In the genomic region with DNA sequence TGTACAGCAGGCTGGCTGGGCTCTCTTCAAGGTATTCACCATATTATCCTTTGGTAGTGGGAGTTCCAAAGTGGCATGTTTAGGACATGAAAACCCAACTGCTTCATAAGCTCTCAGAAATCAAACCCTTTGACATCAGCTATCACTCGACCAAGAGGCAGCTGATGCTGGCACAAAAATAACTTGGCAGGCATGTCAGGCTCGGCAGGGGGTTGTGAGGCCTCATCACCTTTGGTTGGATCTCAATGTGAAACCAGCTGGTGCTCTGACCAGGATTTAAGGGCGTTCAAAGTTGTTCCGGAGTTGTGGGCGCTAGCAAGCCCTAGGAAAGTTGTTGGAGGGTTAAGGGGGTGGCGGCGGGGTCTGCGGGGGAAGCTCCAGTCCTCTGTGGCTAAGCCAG, we compare ENCODE assay signal across 14 cellular contexts.
"Had no signal": no experiment of that assay in that cellular context is flagged by ENCODE, and none has a peak within 500 bp of the region (broad histone marks: within the 10 kb centered on the region; RNA-seq: fewer than 3 reads in every experiment).

No MANE protein-coding gene starts in this region.

- H3K4me3 Mint-ChIP-seq: activated naive CD4-positive, alpha-beta T cell treated with anti-CD3 and anti-CD28 coated beads, Interleukin-2, amount 50 U/mL, for 24 hours; dendritic cell treated with granulocyte-macrophage colony-stimulating factor and Interleukin-4, amounts not matched to agents 40 ng/mL and 50 ng/mL, for 4 days; effector memory CD8-positive, alpha-beta T cell; natural killer cell; stimulated activated naive CD8-positive, alpha-beta T cell treated with anti-CD3 and anti-CD28 coated beads, Interleukin-15, amount 100 ng/mL, for 72 hours; T-helper 17 cell had no signal

- H3K36me3 Mint-ChIP-seq: activated naive CD4-positive, alpha-beta T cell treated with anti-CD3 and anti-CD28 coated beads, Interleukin-2, amount 50 U/mL, for 24 hours; natural killer cell had no signal

- H3K9me3 Mint-ChIP-seq: activated naive CD4-positive, alpha-beta T cell treated with anti-CD3 and anti-CD28 coated beads, Interleukin-2, amount 50 U/mL, for 24 hours; dendritic cell treated with granulocyte-macrophage colony-stimulating factor and Interleukin-4, amounts not matched to agents 40 ng/mL and 50 ng/mL, for 4 days; effector memory CD8-positive, alpha-beta T cell; stimulated activated naive CD8-positive, alpha-beta T cell treated with anti-CD3 and anti-CD28 coated beads, Interleukin-15, amount 100 ng/mL, for 72 hours had no signal

- H3K4me1 Mint-ChIP-seq: activated naive CD4-positive, alpha-beta T cell treated with anti-CD3 and anti-CD28 coated beads, Interleukin-2, amount 50 U/mL, for 24 hours; natural killer cell; stimulated activated naive CD8-positive, alpha-beta T cell treated with anti-CD3 and anti-CD28 coated beads, Interleukin-15, amount 100 ng/mL, for 72 hours had no signal

- H3K9me3 ChIP-seq: testis had no signal

- H3K27me3 Mint-ChIP-seq: dendritic cell treated with granulocyte-macrophage colony-stimulating factor and Interleukin-4, amounts not matched to agents 40 ng/mL and 50 ng/mL, for 4 days had no signal

- H3K4me3 ChIP-seq: testis had no signal

- H3K27ac ChIP-seq: epithelial cell of prostate, testis had no signal

- H3K27ac Mint-ChIP-seq: activated naive CD4-positive, alpha-beta T cell treated with anti-CD3 and anti-CD28 coated beads, Interleukin-2, amount 50 U/mL, for 24 hours; dendritic cell treated with granulocyte-macrophage colony-stimulating factor and Interleukin-4, amounts not matched to agents 40 ng/mL and 50 ng/mL, for 4 days; effector memory CD8-positive, alpha-beta T cell; natural killer cell; progenitor cell of endocrine pancreas; stimulated activated naive CD8-positive, alpha-beta T cell treated with anti-CD3 and anti-CD28 coated beads, Interleukin-15, amount 100 ng/mL, for 72 hours; T-helper 17 cell had no signal

- DNase-seq: activated CD4-positive, CD25-positive, alpha-beta regulatory T cell; effector memory CD8-positive, alpha-beta T cell; hypothalamus; natural killer cell; nucleus accumbens; stimulated activated CD4-positive, alpha-beta T cell treated with anti-CD3 and anti-CD28 coated beads, Interleukin-4, amount 100 ng/mL, for 4 hours; stimulated activated naive CD8-positive, alpha-beta T cell treated with anti-CD3 and anti-CD28 coated beads, Interleukin-15, amount 100 ng/mL, for 72 hours; T-helper 17 cell; testis had no signal

- H3K27me3 ChIP-seq: testis had no signal

- ATAC-seq: effector memory CD8-positive, alpha-beta T cell; natural killer cell; sciatic nerve; stimulated activated naive CD8-positive, alpha-beta T cell treated with anti-CD3 and anti-CD28 coated beads, Interleukin-15, amount 100 ng/mL, for 72 hours; T-helper 17 cell had no signal
